Comparison of ENCODE assay signal across 14 cellular contexts in genomic region chr7:39357648-39358047, GRCh38.
A peak's percentile ranks its signal among the peaks of the same experiment; 100 is the strongest.
DNase-seq lines count a peak whose midpoint lies in the region; ATAC-seq, FAIRE-seq and TF ChIP-seq lines count a peak whose summit lies in the region.
"Had no signal": no experiment of that assay in that cellular context is flagged by ENCODE, and none has a peak within 500 bp of the region (broad histone marks: within the 10 kb centered on the region; RNA-seq: fewer than 3 reads in every experiment).

No MANE protein-coding gene starts in this region.

- H2AFZ ChIP-seq in GM23338: no peak overlapping the region

- H3K4me3 ChIP-seq in GM23338 (no peak overlapping the region), right lobe of liver (no peak overlapping the region)
- H3K4me3 ChIP-seq: thoracic aorta had no signal

- peak; percentile 51 for ATAC-seq in GM23338
- peak; percentile 28 for ATAC-seq in WTC11
- no peak for ATAC-seq in right lobe of liver
- ATAC-seq in GM21526 (IDR thresholded peaks at IDR 0.05; ENCODE audit: low FRiP score, unreplicated experiment): no peak

- H3K27me3 Mint-ChIP-seq in GM23338 (ENCODE audit: insufficient read depth, low read depth, poor library complexity) (peaks cover 3% of the 10 kb centered on the region), WTC11 (ENCODE audit: low read depth) (no peaks in the 10 kb centered on the region)
- H3K27me3 Mint-ChIP-seq: dendritic cell treated with granulocyte-macrophage colony-stimulating factor and Interleukin-4, amounts not matched to agents 40 ng/mL and 50 ng/mL, for 4 days; IgD-negative memory B cell had no signal

- DNase-seq in D721Med (ENCODE audit: insufficient read length, low spot score): no peak
- peak; percentile 78 for DNase-seq in GM23338 (ENCODE audit: low spot score)
- peak; percentile 77 for DNase-seq in WTC11 (ENCODE audit: low spot score)
- DNase-seq in right lobe of liver: no peak
- no peak for DNase-seq in 8988T
- no peak for DNase-seq in NCI-H774 (lab: John Stamatoyannopoulos, UW)
- no peak for DNase-seq in NCI-H2171 (lab: John Stamatoyannopoulos, UW)
- DNase-seq: NCI-H524 treated with DMSO at 0.1 percent for 48 hours; stimulated activated CD4-positive, alpha-beta T cell treated with anti-CD3 and anti-CD28 coated beads, Interleukin-4, amount 100 ng/mL, for 1 hour had no signal

- WGBS in right lobe of liver (ENCODE audit: insufficient coverage, low coverage, low lambda C conversion rate, missing lambda C conversion rate): 36% methylated on average over 3 of the region's 3 CpGs

- H3K4me1 ChIP-seq in GM23338 (ENCODE audit: insufficient read depth) (peaks cover 37% of the 10 kb centered on the region), right lobe of liver (peaks cover 0 to 6% (median 0%) of the 10 kb centered on the region in 4 donors)

- H3K27ac ChIP-seq in GM23338 (ENCODE audit: low read depth): no peak overlapping the region
- no peak overlapping the region for H3K27ac ChIP-seq in right lobe of liver
- H3K27ac ChIP-seq: thoracic aorta had no signal

- H3K9me3 Mint-ChIP-seq in GM23338 (no peaks in the 10 kb centered on the region), WTC11 (no peaks in the 10 kb centered on the region)
- H3K9me3 Mint-ChIP-seq: dendritic cell treated with granulocyte-macrophage colony-stimulating factor and Interleukin-4, amounts not matched to agents 40 ng/mL and 50 ng/mL, for 4 days; IgD-negative memory B cell had no signal

- H3K4me2 ChIP-seq in GM23338: no peak overlapping the region

- H3K9me2 ChIP-seq in GM23338 (ENCODE audit: insufficient read depth): no peaks in the 10 kb centered on the region

- H4K20me1 ChIP-seq in GM23338 (replicated peaks; ENCODE audit: insufficient read depth): no peaks in the 10 kb centered on the region

- no peaks in the 10 kb centered on the region for H3K36me3 ChIP-seq in GM23338 (ENCODE audit: insufficient read depth)
- H3K36me3 ChIP-seq in right lobe of liver: no peaks in the 10 kb centered on the region
- H3K36me3 ChIP-seq: thoracic aorta had no signal

- H3K27me3 ChIP-seq in GM23338 (ENCODE audit: insufficient read depth) (no peaks in the 10 kb centered on the region), right lobe of liver (no peaks in the 10 kb centered on the region)

- intact Hi-C loops in right lobe of liver (cut with DNase I): no loop called here

- TF ChIP-seq POLR2A in right lobe of liver (IDR thresholded peaks at IDR 0.05): no peak

- peaks cover 40% of the 10 kb centered on the region for H3K4me1 Mint-ChIP-seq in GM23338
- H3K4me1 Mint-ChIP-seq in WTC11: peaks cover 40% of the 10 kb centered on the region

- CTCF ChIA-PET in WTC11 (lab: Charles Lee): interaction anchor here (0.6 to 1.1 kb wide), 3 partner anchors 39 to 95 kb away, joined by 3 read pairs; no protein-coding TSS in a partner anchor

- no peaks in the 10 kb centered on the region for H3K9me3 ChIP-seq in right lobe of liver
- H3K9me3 ChIP-seq: thoracic aorta had no signal

- TF ChIP-seq CTCF in D721Med (IDR thresholded peaks at IDR 0.05; ENCODE audit: insufficient read depth, missing control alignments) (peak; percentile 18), GM23338 (conservative IDR thresholded peaks at IDR 0.05; ENCODE audit: low read depth in 2 of 2) (peak; percentile 76 to 97), WTC11 (IDR thresholded peaks at IDR 0.05) (peak; percentile 68), right lobe of liver (IDR thresholded peaks at IDR 0.05) (peak in 3 of 4 donors; percentile 13 to 14 (median 14))

- H3F3A ChIP-seq in GM23338 (replicated peaks; ENCODE audit: low read depth): no peaks in the 10 kb centered on the region

- H3K36me3 Mint-ChIP-seq in GM23338 (ENCODE audit: low read depth) (no peaks in the 10 kb centered on the region), WTC11 (no peaks in the 10 kb centered on the region)
- H3K36me3 Mint-ChIP-seq: IgD-negative memory B cell had no signal

- POLR2A ChIA-PET in WTC11 (lab: Charles Lee): no interaction called here

- H3K79me2 ChIP-seq in GM23338 (replicated peaks; ENCODE audit: insufficient read depth): no peaks in the 10 kb centered on the region

- FAIRE-seq in D721Med (lab: Jason Lieb, UNC): no peak
- FAIRE-seq: TTC549 had no signal

- H3K4me3 Mint-ChIP-seq in GM23338 (no peak overlapping the region), WTC11 (no peak overlapping the region)
- H3K4me3 Mint-ChIP-seq: dendritic cell treated with granulocyte-macrophage colony-stimulating factor and Interleukin-4, amounts not matched to agents 40 ng/mL and 50 ng/mL, for 4 days; IgD-negative memory B cell had no signal

- H3K27ac Mint-ChIP-seq in GM23338 (no peak overlapping the region), WTC11 (no peak overlapping the region)
- H3K27ac Mint-ChIP-seq: dendritic cell treated with granulocyte-macrophage colony-stimulating factor and Interleukin-4, amounts not matched to agents 40 ng/mL and 50 ng/mL, for 4 days; IgD-negative memory B cell had no signal

TF ChIP-seq in GM23338, 12 proteins besides CTCF, POLR2A, EP300 and RAD21 (continues in another document):
- no peak for TF ChIP-seq EZH2 (IDR thresholded peaks at IDR 0.05; ENCODE audit: low read depth, unreplicated experiment)
- TF ChIP-seq STAT1 (IDR thresholded peaks at IDR 0.05; ENCODE audit: unreplicated experiment): no peak

TF ChIP-seq in WTC11, 78 proteins besides CTCF, POLR2A, EP300 and RAD21 (continues in another document):
- no peak for TF ChIP-seq RELA (CRISPR knock-in tag; IDR thresholded peaks at IDR 0.05; ENCODE audit: borderline replicate concordance)
- no peak for TF ChIP-seq ZNF219 (CRISPR knock-in tag; IDR thresholded peaks at IDR 0.05; ENCODE audit: borderline replicate concordance)
- TF ChIP-seq AR (CRISPR knock-in tag; IDR thresholded peaks at IDR 0.05): no peak
- TF ChIP-seq ZBTB21 (CRISPR knock-in tag; IDR thresholded peaks at IDR 0.05; ENCODE audit: borderline replicate concordance): no peak
- TF ChIP-seq ZSCAN18 (CRISPR knock-in tag; IDR thresholded peaks at IDR 0.05): no peak
- TF ChIP-seq JAZF1 (CRISPR knock-in tag; IDR thresholded peaks at IDR 0.05): no peak
- no peak for TF ChIP-seq PRRX2 (CRISPR knock-in tag; IDR thresholded peaks at IDR 0.05)
- no peak for TF ChIP-seq ZNF138 (CRISPR knock-in tag; conservative IDR thresholded peaks at IDR 0.05)
- TF ChIP-seq ZNF532 (CRISPR knock-in tag; IDR thresholded peaks at IDR 0.05; ENCODE audit: borderline replicate concordance): no peak

Comparison
In these comparisons a context has a peak if more than half of its experiments do, and no peak if none do; other contexts are left out.
1. DNase-seq: peak in GM23338 (single experiment) and WTC11 (single experiment); none in D721Med (single experiment), right lobe of liver (0 of 3), 8988T (single experiment), NCI-H774 (single experiment) and NCI-H2171 (single experiment).
2. CTCF ChIP-seq: peak in every context shown above with its lines; median percentile 86 in GM23338; 68 in WTC11; 18 in D721Med; 14 in right lobe of liver.
3. ATAC-seq: peak in GM23338 (single experiment) and WTC11 (single experiment); none in right lobe of liver (0 of 4) and GM21526 (single experiment).